ENCODE assay signal across 8 cellular contexts in genomic region chr7:45768516-45769394, GRCh38.
DNase-seq lines count a peak whose midpoint lies in the region; ATAC-seq and TF ChIP-seq lines count a peak whose summit lies in the region.
"Not testable (repeated sequence)": the region's sequence is repeated elsewhere in the genome, so short reads cannot be mapped to it uniquely, and the experiment has no call there.

No MANE protein-coding gene starts in this region.

- DNase-seq in EL (peak; percentile 97), H4 (ENCODE audit: low spot score) (peak; percentile 100), LNCaP clone FGC (ENCODE audit: low read depth) (peak; percentile 91), RPMI8226 (peak; percentile 99), fibroblast of pulmonary artery (ENCODE audit: low read depth) (peak; percentile 99)
- DNase-seq in activated T-helper 9 cell treated with anti-CD3 and anti-CD28 coated beads, Interleukin-2, amount 50 U/mL, for 16 hours (ENCODE audit: low read depth), result peak; percentile 96
- DNase-seq in natural killer cell treated with Interleukin-12 subunit alpha and Interleukin-12 subunit beta and Interleukin-15 and Interleukin-18, amount 100 ng/mL, for 72 hours (ENCODE audit: low spot score), result peak; percentile 99
- peak; percentile 96 for DNase-seq in stimulated activated naive CD4-positive, alpha-beta T cell treated with Interleukin-2 at 50 U/mL for 16 hours (lab: John Stamatoyannopoulos, UW)

- H3K9me3 Mint-ChIP-seq in natural killer cell treated with Interleukin-12 subunit alpha and Interleukin-12 subunit beta and Interleukin-15 and Interleukin-18, amount 100 ng/mL, for 72 hours, result not testable (repeated sequence)

- H3K4me3 Mint-ChIP-seq in natural killer cell treated with Interleukin-12 subunit alpha and Interleukin-12 subunit beta and Interleukin-15 and Interleukin-18, amount 100 ng/mL, for 72 hours, result peak overlapping the region; percentile 88

- not testable (repeated sequence) for H3K36me3 Mint-ChIP-seq in natural killer cell treated with Interleukin-12 subunit alpha and Interleukin-12 subunit beta and Interleukin-15 and Interleukin-18, amount 100 ng/mL, for 72 hours

- not testable (repeated sequence) for H3K27me3 Mint-ChIP-seq in natural killer cell treated with Interleukin-12 subunit alpha and Interleukin-12 subunit beta and Interleukin-15 and Interleukin-18, amount 100 ng/mL, for 72 hours

- 0 out of 2 replicates have a peak, but pooled peaks have one; percentile 7 for TF ChIP-seq CTCF in LNCaP clone FGC (IDR thresholded peaks at IDR 0.05; ENCODE audit: control insufficient read depth, extremely low read depth, insufficient read depth)
- TF ChIP-seq CTCF in fibroblast of pulmonary artery (IDR thresholded peaks at IDR 0.05; ENCODE audit: low read length, missing control alignments), result not testable (repeated sequence)

- H3K27ac Mint-ChIP-seq in natural killer cell treated with Interleukin-12 subunit alpha and Interleukin-12 subunit beta and Interleukin-15 and Interleukin-18, amount 100 ng/mL, for 72 hours, result peak overlapping the region; percentile 92 to 94

- not testable (repeated sequence) for H3K4me1 Mint-ChIP-seq in natural killer cell treated with Interleukin-12 subunit alpha and Interleukin-12 subunit beta and Interleukin-15 and Interleukin-18, amount 100 ng/mL, for 72 hours (ENCODE audit: low read depth in 2 of 2)

- peak; percentile 100 for ATAC-seq in natural killer cell treated with Interleukin-12 subunit alpha and Interleukin-12 subunit beta and Interleukin-15 and Interleukin-18, amount 100 ng/mL, for 72 hours

- peak overlapping the region; percentile 66 for H3K4me3 ChIP-seq in LNCaP clone FGC (ENCODE audit: low read depth, low read length)
- H3K4me3 ChIP-seq in fibroblast of pulmonary artery (replicated peaks; ENCODE audit: low read depth, low read length), result peak overlapping the region; percentile 79

Comparison
In these comparisons a context has a peak if more than half of its experiments do, and no peak if none do; other contexts are left out.
1. Peak in every context shown above with its lines: DNase-seq, ATAC-seq and H3K4me3 ChIP-seq.